ENCODE assay signal across 23 cellular contexts in the genomic region with DNA sequence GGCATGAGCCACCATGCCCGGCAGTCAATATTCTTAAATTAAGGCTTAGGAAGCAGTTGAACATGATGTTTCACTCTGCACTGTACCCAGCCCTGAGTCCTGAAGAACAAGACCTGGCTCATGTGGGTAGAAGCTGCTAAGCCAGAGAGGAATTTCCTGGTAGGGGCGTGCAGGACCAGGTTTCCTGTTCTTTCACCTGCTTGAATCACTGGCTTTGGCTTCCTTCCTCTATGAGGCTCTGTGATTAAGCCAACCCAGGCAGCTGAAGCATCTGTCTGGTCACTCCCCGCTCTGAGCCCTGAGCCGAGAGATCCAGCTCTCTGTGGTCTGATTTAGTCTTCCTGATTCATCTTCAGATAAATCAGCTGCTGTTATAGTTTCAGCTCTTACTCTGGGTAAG. TPM values are rescaled to one million over a fixed set of nuclear protein-coding genes. Genes with fewer than 3 reads are reported as not detected.
"Had no signal": no experiment of that assay in that cellular context is flagged by ENCODE, and none has a peak within 500 bp of the region (broad histone marks: within the 10 kb centered on the region; RNA-seq: fewer than 3 reads in every experiment).

No MANE protein-coding gene starts in this region.

- H3K9me3 ChIP-seq: heart left ventricle, left lung, lower lobe of right lung, ovary, right atrium auricular region, sigmoid colon, stomach had no signal

- H3K4me3 ChIP-seq: coronary artery, heart left ventricle, left lung, lower lobe of right lung, neural progenitor cell, ovary, right atrium auricular region, sigmoid colon, skin epidermis, stomach had no signal

- H2AFZ ChIP-seq: neural progenitor cell had no signal

- DNase-seq: effector memory CD4-positive, alpha-beta T cell; erythroblast; heart left ventricle; hippocampal formation; left lung; lower lobe of right lung; mesenchymal stem cell; midbrain; nucleus accumbens; ovary; sigmoid colon; stimulated activated CD4-positive, alpha-beta T cell treated with anti-CD3 and anti-CD28 coated beads, Interleukin-2, amount 100 ng/mL, for 24 hours; stimulated activated CD4-positive, alpha-beta T cell treated with anti-CD3 and anti-CD28 coated beads, Interleukin-4, amount 100 ng/mL, for 4 hours; stomach; substantia nigra had no signal

- H3K4me2 ChIP-seq: neural progenitor cell had no signal

- H3K9ac ChIP-seq: neural progenitor cell had no signal

- H3K27me3 ChIP-seq: ovary, right atrium auricular region had no signal

- H3K4me1 ChIP-seq: heart left ventricle, left lung, lower lobe of right lung, right atrium auricular region, sigmoid colon, stomach had no signal

- ATAC-seq: heart left ventricle; left lung; lower lobe of right lung; natural killer cell treated with Interleukin-12 subunit alpha and Interleukin-12 subunit beta and Interleukin-15 and Interleukin-18, amount 100 ng/mL, for 72 hours had no signal

- H3K36me3 ChIP-seq: heart left ventricle, left lung, lower lobe of right lung, neural progenitor cell, ovary, right atrium auricular region, sigmoid colon, stomach had no signal

- H3K27ac ChIP-seq: coronary artery, heart left ventricle, left lung, lower lobe of right lung, neural progenitor cell, ovary, right atrium auricular region, sigmoid colon, skin epidermis, stomach had no signal

RNA-seq across cellular contexts. Expression of gene CFAP77, which starts 29.1 kb away (rescaled TPM):
- total RNA-seq: frontal cortex; glomerular endothelial cell; natural killer cell treated with Interleukin-12 subunit alpha and Interleukin-12 subunit beta and Interleukin-15 and Interleukin-18, amount 100 ng/mL, for 72 hours; posterior vena cava; sigmoid colon; stomach had no signal
- polyA plus RNA-seq: sigmoid colon, stomach had no signal
